Comparison of ENCODE assay signal across 8 cellular contexts in genomic region chr14:56339855-56340701, GRCh38.
DNase-seq lines count a peak whose midpoint lies in the region; ATAC-seq and TF ChIP-seq lines count a peak whose summit lies in the region.

No MANE protein-coding gene starts in this region.

- peak overlapping the region; percentile 78 for H3K23ac ChIP-seq in IMR-90 (ENCODE audit: low read depth, low read length)

- peak overlapping the region; percentile 96 for H4K91ac ChIP-seq in IMR-90 (ENCODE audit: insufficient read depth, low read depth, low read length)

- peak overlapping the region; percentile 90 for H4K5ac ChIP-seq in IMR-90 (ENCODE audit: low read depth, low read length)

- WGBS in IMR-90 (ENCODE audit: extremely low coverage in 2 of 2, insufficient read length in 1 of 2), 2 experiments, result 38% methylated on average over 4 of the region's 9 CpGs; no CpG with 5 or more reads in 1 of the 2 experiments

- peak overlapping the region; percentile 73 for H2AK9ac ChIP-seq in IMR-90 (replicated peaks; ENCODE audit: low read depth, low read length, poor library complexity)

- H3K4me3 Mint-ChIP-seq in CD14-positive monocyte, result peak overlapping the region; percentile 28 to 54
- no peak overlapping the region for H3K4me3 Mint-ChIP-seq in activated T-helper 1 cell treated with anti-CD3 and anti-CD28 coated beads, Interleukin-12 subunit alpha, Interleukin-12 subunit beta, Interleukin-2, Interleukin-4 antibody, amounts not matched to agents 30 ng/mL and 10 ng/mL and 1 ng/mL, durations not matched to agents 14 hours and 24 hours and 36 hours

- H2AK5ac ChIP-seq in IMR-90 (ENCODE audit: low read depth, low read length), result peak overlapping the region; percentile 94

- H3K4me3 ChIP-seq in IMR-90 (ENCODE audit: insufficient read depth, low read depth, low read length) (no peak overlapping the region), Panc1 (ENCODE audit: low read depth in 2 of 2, low read length in 2 of 2) (no peak overlapping the region), foreskin fibroblast (ENCODE audit: low read depth in 1 of 2, low read length in 2 of 2) (no peak overlapping the region), tibial artery (no peak overlapping the region)

- peaks cover 0 to 4% (median 2%) of the 10 kb centered on the region in 3 donors for H3K27me3 Mint-ChIP-seq in CD14-positive monocyte (ENCODE audit: low read depth in 3 of 3)
- H3K27me3 Mint-ChIP-seq in activated T-helper 1 cell treated with anti-CD3 and anti-CD28 coated beads, Interleukin-12 subunit alpha, Interleukin-12 subunit beta, Interleukin-2, Interleukin-4 antibody, amounts not matched to agents 30 ng/mL and 10 ng/mL and 1 ng/mL, durations not matched to agents 14 hours and 24 hours and 36 hours (ENCODE audit: insufficient read depth), result no peaks in the 10 kb centered on the region

- POLR2A ChIA-PET in IMR-90 (lab: Charles Lee; ENCODE audit: unreplicated experiment), result interaction anchor here (1.2 kb wide), 1 partner anchor 222 kb away, joined by 4 read pairs; the partner anchor contains the start of gene PELI2
- POLR2A ChIA-PET in Panc1 (lab: Charles Lee), result no interaction called here

- no peak for TF ChIP-seq POLR2A in IMR-90 (IDR thresholded peaks at IDR 0.05; ENCODE audit: low read depth, low read length)

- H3K9ac ChIP-seq in IMR-90 (ENCODE audit: low read depth, low read length), result peak overlapping the region; percentile 85

- H3K27ac Mint-ChIP-seq in CD14-positive monocyte, result peak overlapping the region; percentile 15 to 89 (median 79)
- peak overlapping the region; percentile 44 for H3K27ac Mint-ChIP-seq in activated T-helper 1 cell treated with anti-CD3 and anti-CD28 coated beads, Interleukin-12 subunit alpha, Interleukin-12 subunit beta, Interleukin-2, Interleukin-4 antibody, amounts not matched to agents 30 ng/mL and 10 ng/mL and 1 ng/mL, durations not matched to agents 14 hours and 24 hours and 36 hours

- no TSS peak for BruUV-seq in IMR-90 (replicated peaks; lab: Mats Ljungman, UMichigan)
- no TSS peak for BruUV-seq in Panc1 (replicated peaks; lab: Mats Ljungman, UMichigan)

- peak overlapping the region; percentile 95 for H3K4ac ChIP-seq in IMR-90 (ENCODE audit: low read depth, low read length)

- peak overlapping the region; percentile 93 for H2BK5ac ChIP-seq in IMR-90 (ENCODE audit: low read depth, low read length, poor library complexity, severe bottlenecking)

- H3K27ac ChIP-seq in IMR-90 (ENCODE audit: insufficient read depth, low read length), result peak overlapping the region; percentile 93
- no peak overlapping the region for H3K27ac ChIP-seq in Panc1 (ENCODE audit: low read length)
- peak overlapping the region; percentile 70 to 79 for H3K27ac ChIP-seq in tibial artery

- peak overlapping the region; percentile 79 for H2AFZ ChIP-seq in IMR-90 (replicated peaks; ENCODE audit: low read length, poor library complexity)

- CTCF ChIA-PET in IMR-90 (lab: Yijun Ruan, JAX) (interaction anchor here (0.5 to 2.1 kb wide), 29 partner anchors 8 to 634 kb away, joined by 3 to 14 read pairs (median 3); partner anchors contain the start of gene PELI2), Panc1 (lab: Charles Lee) (no interaction called here)

- peak; percentile 99 for TF ChIP-seq RAD21 in IMR-90 (IDR thresholded peaks at IDR 0.05; ENCODE audit: low read length)

- dilution Hi-C loops in IMR-90 (cut with HindIII; ENCODE audit: low sequenced_read_pairs, unreplicated experiment), result no loop called here

- peak overlapping the region; percentile 79 for H3K4me2 ChIP-seq in IMR-90 (ENCODE audit: low read depth, low read length)

- H3K36me3 Mint-ChIP-seq in CD14-positive monocyte, result peaks cover 5 to 6% of the 10 kb centered on the region in 2 donors
- H3K36me3 Mint-ChIP-seq in activated T-helper 1 cell treated with anti-CD3 and anti-CD28 coated beads, Interleukin-12 subunit alpha, Interleukin-12 subunit beta, Interleukin-2, Interleukin-4 antibody, amounts not matched to agents 30 ng/mL and 10 ng/mL and 1 ng/mL, durations not matched to agents 14 hours and 24 hours and 36 hours (ENCODE audit: low read depth), result no peaks in the 10 kb centered on the region

- no peaks in the 10 kb centered on the region for H4K20me1 ChIP-seq in IMR-90 (ENCODE audit: insufficient read depth, low read length)

- H3K18ac ChIP-seq in IMR-90 (ENCODE audit: low read depth, low read length), result peak overlapping the region; percentile 95

- peak overlapping the region; percentile 94 for H2BK15ac ChIP-seq in IMR-90 (ENCODE audit: low read depth, low read length)

- peak overlapping the region; percentile 89 for H3K56ac ChIP-seq in IMR-90 (ENCODE audit: extremely low read depth, insufficient read depth, low read length)

- ATAC-seq in IMR-90 (ENCODE audit: low read depth) (peak; percentile 87), Panc1 (no peak)

- DNase-seq in CD14-positive monocyte (ENCODE audit: low spot score), result peak; percentile 80
- DNase-seq in GM20000 (ENCODE audit: low spot score), result peak; percentile 57
- peak; percentile 98 for DNase-seq in IMR-90
- DNase-seq in Panc1 (ENCODE audit: low read depth, low spot score), result no peak
- DNase-seq in activated T-helper 1 cell treated with anti-CD3 and anti-CD28 coated beads, Interleukin-12 subunit alpha, Interleukin-12 subunit beta, Interleukin-2, Interleukin-4 antibody, amounts not matched to agents 30 ng/mL and 10 ng/mL and 1 ng/mL, durations not matched to agents 14 hours and 24 hours and 36 hours (ENCODE audit: low spot score), result peak; percentile 35
- DNase-seq in foreskin fibroblast, result peak; percentile 92 to 96
- DNase-seq in occipital lobe (lab: John Stamatoyannopoulos, UW), result peak; percentile 56
- peak; percentile 85 for DNase-seq in tibial artery

- H3K9me1 ChIP-seq in IMR-90 (ENCODE audit: insufficient read depth, low read length), result peaks cover 21% of the 10 kb centered on the region

- no peaks in the 10 kb centered on the region for H3K79me1 ChIP-seq in IMR-90 (ENCODE audit: low read depth in 1 of 2, low read length in 2 of 2)

- no peaks in the 10 kb centered on the region for H3K9me3 ChIP-seq in IMR-90 (ENCODE audit: control insufficient read depth, insufficient read depth, low read length)
- H3K9me3 ChIP-seq in Panc1 (ENCODE audit: control insufficient read depth, insufficient read depth, low read depth, low read length), result no peaks in the 10 kb centered on the region
- H3K9me3 ChIP-seq in tibial artery, result no peaks in the 10 kb centered on the region

- H3K36me3 ChIP-seq in IMR-90 (ENCODE audit: control insufficient read depth, insufficient read depth, low read length) (no peaks in the 10 kb centered on the region), Panc1 (ENCODE audit: control insufficient read depth, insufficient read depth, low read length) (no peaks in the 10 kb centered on the region), tibial artery (no peaks in the 10 kb centered on the region)

- H4K8ac ChIP-seq in IMR-90 (ENCODE audit: low read depth in 2 of 2, low read length in 2 of 2), result peak overlapping the region; percentile 46 to 93

- peaks cover 26% of the 10 kb centered on the region for H3K4me1 Mint-ChIP-seq in CD14-positive monocyte
- H3K4me1 Mint-ChIP-seq in activated T-helper 1 cell treated with anti-CD3 and anti-CD28 coated beads, Interleukin-12 subunit alpha, Interleukin-12 subunit beta, Interleukin-2, Interleukin-4 antibody, amounts not matched to agents 30 ng/mL and 10 ng/mL and 1 ng/mL, durations not matched to agents 14 hours and 24 hours and 36 hours (ENCODE audit: low read depth), result peaks cover 8% of the 10 kb centered on the region

- peak; percentile 90 for TF ChIP-seq CTCF in CD14-positive monocyte (IDR thresholded peaks at IDR 0.05)
- TF ChIP-seq CTCF in GM20000 (IDR thresholded peaks at IDR 0.05; ENCODE audit: extremely low read depth, missing control alignments), result peak; percentile 86
- TF ChIP-seq CTCF in IMR-90 (conservative IDR thresholded peaks at IDR 0.05; ENCODE audit: low read depth, low read length), result peak; percentile 97
- TF ChIP-seq CTCF in Panc1 (IDR thresholded peaks at IDR 0.05), result peak; percentile 37
- peak; percentile 96 for TF ChIP-seq CTCF in foreskin fibroblast (IDR thresholded peaks at IDR 0.05; ENCODE audit: low read depth, low read length)
- TF ChIP-seq CTCF in tibial artery (IDR thresholded peaks at IDR 0.05), result peak; percentile 80 to 82

- H2BK20ac ChIP-seq in IMR-90 (ENCODE audit: low read depth, low read length), result peak overlapping the region; percentile 99

- intact Hi-C loops in CD14-positive monocyte (cut with micrococcal nuclease) (loop anchor here in 1 of 2 donors (10.0 kb wide), 1 partner anchor 635 kb away; no protein-coding TSS in a partner anchor), IMR-90 (cut with micrococcal nuclease) (loop anchor here (1.0 to 5.0 kb wide), 10 partner anchors 83 to 901 kb away; partner anchors contain the start of gene PELI2), Panc1 (cut with micrococcal nuclease; ENCODE audit: unreplicated experiment) (no loop called here), tibial artery (cut with DNase I; ENCODE audit: low total_unique reads) (loop anchor here (10.0 kb wide), 1 partner anchor 625 kb away; no protein-coding TSS in a partner anchor)
- intact Hi-C loops in activated T-helper 1 cell treated with anti-CD3 and anti-CD28 coated beads, Interleukin-12 subunit alpha, Interleukin-12 subunit beta, Interleukin-2, Interleukin-4 antibody, amounts not matched to agents 30 ng/mL and 10 ng/mL and 1 ng/mL, durations not matched to agents 14 hours and 24 hours and 36 hours (cut with micrococcal nuclease), result loop anchor here (1.0 to 10.0 kb wide), 5 partner anchors 476 to 1095 kb away; no protein-coding TSS in a partner anchor

- in situ Hi-C loops in IMR-90 (cut with MboI; ENCODE audit: low sequenced_read_pairs), result loop anchor here (5.0 to 25.0 kb wide), 3 partner anchors 495 to 903 kb away; partner anchors contain the start of gene TBPL2
- in situ Hi-C loops in Panc1 (cut with HindIII; ENCODE audit: low pct_unique_long_range_greater_than_20kb, low sequenced_read_pairs), result no loop called here

- H3K9me3 Mint-ChIP-seq in CD14-positive monocyte, result no peaks in the 10 kb centered on the region
- H3K9me3 Mint-ChIP-seq in activated T-helper 1 cell treated with anti-CD3 and anti-CD28 coated beads, Interleukin-12 subunit alpha, Interleukin-12 subunit beta, Interleukin-2, Interleukin-4 antibody, amounts not matched to agents 30 ng/mL and 10 ng/mL and 1 ng/mL, durations not matched to agents 14 hours and 24 hours and 36 hours, result no peaks in the 10 kb centered on the region

- H3K27me3 ChIP-seq in IMR-90 (ENCODE audit: control insufficient read depth, insufficient read depth, low read length) (no peaks in the 10 kb centered on the region), Panc1 (ENCODE audit: control insufficient read depth, insufficient read depth, low read length) (no peaks in the 10 kb centered on the region), tibial artery (no peaks in the 10 kb centered on the region)

- peaks cover 32% of the 10 kb centered on the region for H3K4me1 ChIP-seq in IMR-90 (ENCODE audit: control insufficient read depth, insufficient read depth, low read length)
- H3K4me1 ChIP-seq in Panc1 (ENCODE audit: control insufficient read depth, insufficient read depth, low read length), result no peaks in the 10 kb centered on the region
- H3K4me1 ChIP-seq in tibial artery, result peaks cover 0 to 49% (median 34%) of the 10 kb centered on the region in 4 donors

- H3K14ac ChIP-seq in IMR-90 (replicated peaks; ENCODE audit: low read depth, low read length), result peak overlapping the region; percentile 92

- H2BK120ac ChIP-seq in IMR-90 (ENCODE audit: low read depth, low read length), result peak overlapping the region; percentile 98

TF ChIP-seq in IMR-90, 13 proteins besides CTCF, POLR2A, EP300 and RAD21 (continues in another document):
- peak; percentile 100 for TF ChIP-seq NFE2L2 (IDR thresholded peaks at IDR 0.05; ENCODE audit: low read depth, low read length)

Comparison
In these comparisons a context has a peak if more than half of its experiments do, and no peak if none do; other contexts are left out.
1. CTCF ChIP-seq: peak in every context shown above with its lines; median percentile 97 in IMR-90; 96 in foreskin fibroblast; 90 in CD14-positive monocyte; 86 in GM20000; 81 in tibial artery; 37 in Panc1.